18 cellular contexts compared by ENCODE assay signal in genomic region chr3:30084304-30084703, GRCh38.
"Had no signal": no experiment of that assay in that cellular context is flagged by ENCODE, and none has a peak within 500 bp of the region (broad histone marks: within the 10 kb centered on the region; RNA-seq: fewer than 3 reads in every experiment).

No MANE protein-coding gene starts in this region.

- ATAC-seq: gastrocnemius medialis, lower lobe of right lung, psoas muscle, right lobe of liver had no signal

- H3K4me3 Mint-ChIP-seq: immature natural killer cell, memory B cell, naive B cell had no signal

- H3K4me3 ChIP-seq: esophagus muscularis mucosa, gastrocnemius medialis, left ventricle myocardium inferior, lower lobe of right lung, psoas muscle, right lobe of liver, stomach, thoracic aorta, transverse colon had no signal

- H3K27ac Mint-ChIP-seq: immature natural killer cell, memory B cell had no signal

- H3K4me1 ChIP-seq: esophagus muscularis mucosa, gastrocnemius medialis, left ventricle myocardium inferior, lower lobe of right lung, psoas muscle had no signal

- H3K27me3 ChIP-seq: gastrocnemius medialis, neutrophil, right lobe of liver, stomach, transverse colon had no signal

- H3K36me3 ChIP-seq: esophagus muscularis mucosa, gastrocnemius medialis, left ventricle myocardium inferior, lower lobe of right lung, neutrophil, right lobe of liver, stomach, thoracic aorta, transverse colon had no signal

- H3K4me1 Mint-ChIP-seq: immature natural killer cell, memory B cell, naive B cell had no signal

- H3K36me3 Mint-ChIP-seq: immature natural killer cell, memory B cell, naive B cell had no signal

- H3K27ac ChIP-seq: epithelial cell of prostate, esophagus muscularis mucosa, gastrocnemius medialis, left ventricle myocardium inferior, lower lobe of right lung, neutrophil, psoas muscle, right lobe of liver, stomach, thoracic aorta, transverse colon had no signal

- H3K9me3 Mint-ChIP-seq: memory B cell, naive B cell had no signal

- H3K9me3 ChIP-seq: esophagus muscularis mucosa, gastrocnemius medialis, left ventricle myocardium inferior, lower lobe of right lung, neutrophil, psoas muscle, right lobe of liver, stomach, thoracic aorta, transverse colon had no signal

- DNase-seq: effector memory CD4-positive, alpha-beta T cell; gastrocnemius medialis; immature natural killer cell; left ventricle myocardium inferior; lower lobe of right lung; naive B cell; psoas muscle; retina; right lobe of liver; stimulated activated naive CD4-positive, alpha-beta T cell; stomach; substantia nigra; transverse colon had no signal
